19 cellular contexts compared by ENCODE assay signal in genomic region chr3:51436998-51437639, GRCh38. TPM values are rescaled to one million over a fixed set of nuclear protein-coding genes. Genes with fewer than 3 reads are reported as not detected.
DNase-seq lines count a peak whose midpoint lies in the region; ATAC-seq, FAIRE-seq and TF ChIP-seq lines count a peak whose summit lies in the region.
"Had no signal": no experiment of that assay in that cellular context is flagged by ENCODE, and none has a peak within 500 bp of the region (broad histone marks: within the 10 kb centered on the region; RNA-seq: fewer than 3 reads in every experiment).

No MANE protein-coding gene starts in this region.

- DNase-seq in H54 (ENCODE audit: insufficient read length, low spot score) = peak; percentile 7
- peak; percentile 5 for DNase-seq in PC-3
- DNase-seq in effector memory CD8-positive, alpha-beta T cell = no peak
- peak; percentile 26 for DNase-seq in renal cortical epithelial cell (ENCODE audit: low read depth)
- no peak for DNase-seq in NCI-H82 treated with DMSO at 0.1 percent for 48 hours (lab: John Stamatoyannopoulos, UW; ENCODE audit: unreplicated experiment)
- DNase-seq in GM13976 (ENCODE audit: low spot score) = no peak
- DNase-seq in DMS53 (lab: John Stamatoyannopoulos, UW) = no peak
- DNase-seq: CD8-positive, alpha-beta memory T cell; DMS 273 treated with DMSO at 0.1 percent for 48 hours; GM23248; NCI-H1092; NCI-H1694; NCI-H2107; NCI-H345; NCI-H526 treated with DMSO at 0.1 percent for 48 hours; NK-92 treated with Interleukin-12 subunit alpha and Interleukin-12 subunit beta, amount 100 ng/mL, for 24 hours; OCI-M1 had no signal

- H3K4me3 ChIP-seq in PC-3 (ENCODE audit: low read length) = no peak overlapping the region
- H3K4me3 ChIP-seq: GM23248, K562, SK-N-MC had no signal

- peaks cover 45% of the 10 kb centered on the region for H3K36me3 ChIP-seq in PC-3 (ENCODE audit: low read depth, low read length)

- H3K27me3 Mint-ChIP-seq in effector memory CD8-positive, alpha-beta T cell = no peaks in the 10 kb centered on the region
- H3K27me3 Mint-ChIP-seq: CD8-positive, alpha-beta memory T cell had no signal

- H3K9me3 ChIP-seq in PC-3 (ENCODE audit: low read length) = no peaks in the 10 kb centered on the region

- H3K9me3 Mint-ChIP-seq in effector memory CD8-positive, alpha-beta T cell = no peaks in the 10 kb centered on the region
- H3K9me3 Mint-ChIP-seq: CD8-positive, alpha-beta memory T cell had no signal

- H3K79me2 ChIP-seq in PC-3 (ENCODE audit: low read length) = no peaks in the 10 kb centered on the region

- POLR2A ChIA-PET in PC-3 (lab: Charles Lee; ENCODE audit: unreplicated experiment) = no interaction called here

- no peak overlapping the region for H3K4me2 ChIP-seq in PC-3 (ENCODE audit: low read length)

- peaks cover 8 to 12% of the 10 kb centered on the region in 2 donors for H3K4me1 Mint-ChIP-seq in effector memory CD8-positive, alpha-beta T cell (ENCODE audit: low read depth in 2 of 2)

- no peak overlapping the region for H2AFZ ChIP-seq in PC-3 (ENCODE audit: low read length)
- H2AFZ ChIP-seq: GM23248 had no signal

- H3K9ac ChIP-seq in PC-3 (ENCODE audit: low read length) = no peak overlapping the region
- H3K9ac ChIP-seq: GM23248 had no signal

- no peaks in the 10 kb centered on the region for H3K27me3 ChIP-seq in PC-3 (ENCODE audit: low read length)

- in situ Hi-C loops in GM13976 (cut with MboI; ENCODE audit: low sequenced_read_pairs, unreplicated experiment) = no loop called here

- no peak for FAIRE-seq in H54 (lab: Jason Lieb, UNC)
- FAIRE-seq: K562 had no signal

- TF ChIP-seq CTCF in PC-3 (conservative IDR thresholded peaks at IDR 0.05; ENCODE audit: low read depth, low read length) (no peak), GM13976 (IDR thresholded peaks at IDR 0.05; ENCODE audit: borderline replicate concordance, control extremely low read depth, extremely low read depth, insufficient read depth, missing control alignments) (no peak)

- peak overlapping the region; percentile 8 to 44 for H3K27ac Mint-ChIP-seq in effector memory CD8-positive, alpha-beta T cell

- no peaks in the 10 kb centered on the region for H3K4me1 ChIP-seq in PC-3 (ENCODE audit: insufficient read depth, low read length)

- no peaks in the 10 kb centered on the region for H3K9me2 ChIP-seq in PC-3 (replicated peaks; ENCODE audit: low read length)

- H3K36me3 Mint-ChIP-seq in effector memory CD8-positive, alpha-beta T cell (ENCODE audit: insufficient read depth) = peaks cover 72% of the 10 kb centered on the region

- H4K20me1 ChIP-seq in PC-3 (ENCODE audit: low read length) = 0 out of 2 replicates have a peak, but pooled peaks cover 3% of the 10 kb centered on the region

- no TSS peak for BruUV-seq in PC-3 (replicated peaks; lab: Mats Ljungman, UMichigan)

- intact Hi-C loops in PC-3 (cut with micrococcal nuclease) = no loop called here

- no peak overlapping the region for H3K27ac ChIP-seq in PC-3 (ENCODE audit: low read length)
- H3K27ac ChIP-seq: GM23248, SK-N-MC had no signal

- H3F3A ChIP-seq in PC-3 (ENCODE audit: low read length, unreplicated experiment) = no peaks in the 10 kb centered on the region

- CTCF ChIA-PET in PC-3 (lab: Charles Lee) = interaction anchor here (0.6 kb wide), 1 partner anchor 62 kb away, joined by 3 read pairs; no protein-coding TSS in a partner anchor

- no peak overlapping the region for H3K4me3 Mint-ChIP-seq in effector memory CD8-positive, alpha-beta T cell
- H3K4me3 Mint-ChIP-seq: CD8-positive, alpha-beta memory T cell had no signal

- no peak for TF ChIP-seq POLR2A in H54 (IDR thresholded peaks at IDR 0.05; ENCODE audit: low read depth, low read length)

- no peak for ATAC-seq in PC-3
- no peak for ATAC-seq in effector memory CD8-positive, alpha-beta T cell (replicated peaks)
- ATAC-seq: K562 had no signal

RNA-seq across cellular contexts. Expression of gene RBM15B, which starts 46.0 kb away (rescaled TPM):
- total RNA-seq in PC-3 (2014; rRNA removed) = 31.1 and 34.7 TPM in 2 replicates
- 23.6 and 37.4 TPM in 2 replicates for total RNA-seq in renal cortical epithelial cell

RNA-seq across cellular contexts. Expression of gene MANF, which starts 52.0 kb away (rescaled TPM):
- 200 and 221 TPM in 2 replicates for total RNA-seq in PC-3 (2014; rRNA removed)
- total RNA-seq in renal cortical epithelial cell = 51.6 and 201 TPM in 2 replicates

Comparison
In these comparisons a context has a peak if more than half of its experiments do, and no peak if none do; other contexts are left out.
1. DNase-seq: peak in H54 (single experiment), PC-3 (single experiment) and renal cortical epithelial cell (single experiment); none in effector memory CD8-positive, alpha-beta T cell (0 of 3), NCI-H82 treated with DMSO at 0.1 percent for 48 hours (single experiment), GM13976 (single experiment) and DMS53 (single experiment).